ENCODE assay signal across 22 cellular contexts in genomic region chrX:54721424-54721823, GRCh38.
A peak's percentile ranks its signal among the peaks of the same experiment; 100 is the strongest.
DNase-seq lines count a peak whose midpoint lies in the region; ATAC-seq, FAIRE-seq and TF ChIP-seq lines count a peak whose summit lies in the region.
"Had no signal": no experiment of that assay in that cellular context is flagged by ENCODE, and none has a peak within 500 bp of the region (broad histone marks: within the 10 kb centered on the region; RNA-seq: fewer than 3 reads in every experiment).

No MANE protein-coding gene starts in this region.

- H4K20me1 ChIP-seq in HCT116 (ENCODE audit: insufficient read depth) (no peaks in the 10 kb centered on the region), smooth muscle cell (ENCODE audit: low read depth) (no peaks in the 10 kb centered on the region)

- H3K4me2 ChIP-seq in A549, result no peak overlapping the region
- peak overlapping the region; percentile 55 for H3K4me2 ChIP-seq in HCT116 (ENCODE audit: low read length)
- H3K4me2 ChIP-seq in smooth muscle cell, result no peak overlapping the region

- no peaks in the 10 kb centered on the region for H3K9me3 ChIP-seq in A549
- H3K9me3 ChIP-seq in HCT116 (ENCODE audit: control insufficient read depth in 1 of 2, insufficient read depth in 1 of 2, low read depth in 1 of 2, low read length in 2 of 2), result no peaks in the 10 kb centered on the region
- no peaks in the 10 kb centered on the region for H3K9me3 ChIP-seq in smooth muscle cell (replicated peaks; ENCODE audit: low read depth)
- H3K9me3 ChIP-seq: adrenal gland, HAP-1 had no signal

- H3K79me2 ChIP-seq in HCT116 (ENCODE audit: insufficient read depth, low read length), result no peaks in the 10 kb centered on the region
- no peaks in the 10 kb centered on the region for H3K79me2 ChIP-seq in smooth muscle cell (ENCODE audit: low read depth)

- H3K36me3 ChIP-seq in HCT116 (ENCODE audit: control insufficient read depth in 1 of 2, insufficient read depth in 2 of 2, low read length in 2 of 2) (no peaks in the 10 kb centered on the region), smooth muscle cell (ENCODE audit: low read depth) (no peaks in the 10 kb centered on the region)
- H3K36me3 ChIP-seq: adrenal gland, HAP-1 had no signal

- TF ChIP-seq POLR2A in A549 (IDR thresholded peaks at IDR 0.05; ENCODE audit: low read length), result no peak
- no peak for TF ChIP-seq POLR2A in HCT116 (IDR thresholded peaks at IDR 0.05; ENCODE audit: borderline replicate concordance, extremely low read depth, insufficient read depth, insufficient read length)

- H3K9ac ChIP-seq in HCT116 (ENCODE audit: low read length), result no peak overlapping the region
- H3K9ac ChIP-seq in smooth muscle cell (ENCODE audit: low read depth), result no peak overlapping the region

- no peaks in the 10 kb centered on the region for H3K4me1 ChIP-seq in A549
- peaks cover 0 to 15% of the 10 kb centered on the region in 2 experiments; a peak in 2 of 4 replicates for H3K4me1 ChIP-seq in HCT116 (ENCODE audit: control insufficient read depth in 1 of 2, insufficient read depth in 2 of 2, low read length in 2 of 2)
- H3K4me1 ChIP-seq in smooth muscle cell (ENCODE audit: low read depth), result no peaks in the 10 kb centered on the region
- H3K4me1 ChIP-seq: adrenal gland, HAP-1 had no signal

- CTCF ChIA-PET in A549 (lab: Yijun Ruan, JAX), result no interaction called here
- CTCF ChIA-PET in HCT116 (lab: Charles Lee), result interaction anchor here (1.0 kb wide), 1 partner anchor 79 kb away, joined by 3 read pairs; no protein-coding TSS in a partner anchor

- peak; percentile 65 for FAIRE-seq in A549 (lab: Jason Lieb, UNC)
- FAIRE-seq: HepG2 had no signal

- H3K27ac ChIP-seq in A549, result 0 out of 6 replicates have a peak overlapping the region, but pooled peaks of 1 of the 2 experiments have one; percentile 11
- H3K27ac ChIP-seq in HCT116 (ENCODE audit: low read depth, low read length), result no peak overlapping the region
- H3K27ac ChIP-seq in smooth muscle cell (ENCODE audit: low read depth), result no peak overlapping the region
- H3K27ac ChIP-seq: adrenal gland had no signal

- 4% methylated on average over 4 of the region's 4 CpGs for WGBS in A549 (ENCODE audit: missing lambda C conversion rate)
- 69% methylated on average over 4 of the region's 4 CpGs for WGBS in smooth muscle cell (ENCODE audit: low lambda C conversion rate)

- DNase-seq in A549 (ENCODE audit: low read depth in 1 of 2, low spot score in 1 of 2), result peak; percentile 6 to 51
- DNase-seq in HCT116 (ENCODE audit: low read depth, low spot score), result peak; percentile 38
- DNase-seq in RPMI7951 (ENCODE audit: low read depth), result peak; percentile 37
- DNase-seq in NCI-H446 treated with DMSO at 0.1 percent for 48 hours (lab: John Stamatoyannopoulos, UW), result no peak
- no peak for DNase-seq in smooth muscle cell (lab: John Stamatoyannopoulos, UW; ENCODE audit: unreplicated experiment)
- DNase-seq: activated CD4-positive, alpha-beta memory T cell treated with anti-CD3 and anti-CD28 coated beads, Interleukin-2, amount 10 ng/mL, durations not matched to agents 7 days and 5 days; activated gamma-delta T cell treated with Interleukin-2 at 50 U/mL for 16 hours; activated T-cell treated with anti-CD3 and anti-CD28 coated beads for 4 hours; adrenal gland; CD4-positive, alpha-beta memory T cell; DND-41; NCI-H1436; NCI-H774; OCI-M1; T1000 had no signal

- H3K9me2 ChIP-seq in HCT116 (ENCODE audit: insufficient read depth), result no peaks in the 10 kb centered on the region

- H3F3A ChIP-seq in smooth muscle cell (ENCODE audit: low read depth), result no peaks in the 10 kb centered on the region

- TF ChIP-seq RAD21 in A549 (conservative IDR thresholded peaks at IDR 0.05 in 1 of 2, IDR thresholded peaks at IDR 0.05 in 1 of 2) (no peak), HCT116 (IDR thresholded peaks at IDR 0.05; ENCODE audit: low read depth) (no peak)

- TF ChIP-seq EP300 in A549 (IDR thresholded peaks at IDR 0.05), result no peak

- H2AFZ ChIP-seq in HCT116 (ENCODE audit: low read depth, low read length, poor library complexity, severe bottlenecking) (peak overlapping the region; percentile 74), smooth muscle cell (ENCODE audit: low read depth) (no peak overlapping the region)

- ATAC-seq in A549 (peak; percentile 72 to 83; a peak in 5 of 6 replicates), HCT116 (peak; percentile 88), esophagus mucosa (peak; percentile 88), HG02973 (IDR thresholded peaks at IDR 0.05; ENCODE audit: unreplicated experiment) (no peak), GM18861 (IDR thresholded peaks at IDR 0.05; ENCODE audit: unreplicated experiment) (no peak)
- ATAC-seq: HepG2; sciatic nerve; stimulated activated effector memory CD8-positive, alpha-beta T cell treated with anti-CD3 and anti-CD28 coated beads, Interleukin-12 subunit alpha, Interleukin-12 subunit beta, amount 100 ng/mL, for 72 hours had no signal

- no peak overlapping the region for H3K4me3 ChIP-seq in A549
- no peak overlapping the region for H3K4me3 ChIP-seq in HCT116 (replicated peaks in 1 of 2; ENCODE audit: low read depth in 1 of 2, low read length in 2 of 2)
- no peak overlapping the region for H3K4me3 ChIP-seq in smooth muscle cell
- H3K4me3 ChIP-seq: adrenal gland, HAP-1 had no signal

- RAD21 ChIA-PET in HCT116 (lab: Charles Lee; ENCODE audit: low non-redundant PET in 1 of 2, low total read pairs in 2 of 2, uncharacterized antibody in 2 of 2, unreplicated experiment in 2 of 2), result no interaction called here

- TF ChIP-seq CTCF in A549 (IDR thresholded peaks at IDR 0.05), result no peak
- TF ChIP-seq CTCF in HCT116 (IDR thresholded peaks at IDR 0.05 in 2 of 3, conservative IDR thresholded peaks at IDR 0.05 in 1 of 3; ENCODE audit: borderline replicate concordance in 1 of 3, insufficient read depth in 1 of 3, low read depth in 2 of 3, low read length in 2 of 3), result no peak
- no peak for TF ChIP-seq CTCF in smooth muscle cell (IDR thresholded peaks at IDR 0.05; ENCODE audit: borderline replicate concordance, insufficient read depth, poor library complexity, severe bottlenecking)

- POLR2A ChIA-PET in A549 (lab: Yijun Ruan, JAX) (no interaction called here), HCT116 (lab: Charles Lee) (no interaction called here)

- intact Hi-C loops in HCT116 (cut with micrococcal nuclease), result no loop called here

- BruUV-seq in HCT116 (replicated peaks; lab: Mats Ljungman, UMichigan), result no TSS peak

- H3K27me3 ChIP-seq in HCT116 (ENCODE audit: insufficient read depth, low read length) (no peaks in the 10 kb centered on the region), smooth muscle cell (ENCODE audit: low read depth) (no peaks in the 10 kb centered on the region)

TF ChIP-seq in A549, 52 proteins besides CTCF, POLR2A, EP300 and RAD21:
- TF ChIP-seq CBX8 (IDR thresholded peaks at IDR 0.05) (no peak), FOSL2 (IDR thresholded peaks at IDR 0.05) (no peak), FOSL2 (CRISPR knock-in tag; IDR thresholded peaks at IDR 0.05) (peak; percentile 45)

TF ChIP-seq in HCT116, 20 proteins besides CTCF, POLR2A, EP300 and RAD21:
- TF ChIP-seq JUND (IDR thresholded peaks at IDR 0.05) (peak; percentile 75), CBX3 (IDR thresholded peaks at IDR 0.05; ENCODE audit: low read depth) (peak; percentile 30; the same call in 1 of the 2 replicates), FOSL1 (IDR thresholded peaks at IDR 0.05; ENCODE audit: low read depth) (peak; percentile 78), ELF1 (IDR thresholded peaks at IDR 0.05; ENCODE audit: borderline replicate concordance, low read depth) (peak; percentile 46), REST (IDR thresholded peaks at IDR 0.05; ENCODE audit: low read depth) (no peak), ZFX (IDR thresholded peaks at IDR 0.05) (no peak), CEBPB (IDR thresholded peaks at IDR 0.05; ENCODE audit: low read depth) (peak; percentile 20; the same call in 1 of the 2 replicates), SRF (IDR thresholded peaks at IDR 0.05; ENCODE audit: low read depth) (0 out of 2 replicates have a peak, but pooled peaks have one; percentile 20), SP1 (IDR thresholded peaks at IDR 0.05; ENCODE audit: low read depth) (peak; percentile 49; the same call in 1 of the 2 replicates)
TF ChIP-seq in HCT116: peak in this region for 7.

Comparison
In these comparisons a context has a peak if more than half of its experiments do, and no peak if none do; other contexts are left out.
1. ATAC-seq: peak in A549 (2 of 2), HCT116 (single experiment) and esophagus mucosa (single experiment); none in HG02973 (single experiment) and GM18861 (single experiment).
2. DNase-seq: peak in A549 (2 of 2), HCT116 (single experiment) and RPMI7951 (single experiment); none in NCI-H446 treated with DMSO at 0.1 percent for 48 hours (single experiment) and smooth muscle cell (single experiment).
3. Of the 6 proteins assayed by ChIP-seq in both A549 and HCT116: peak only in A549: none; only in HCT116: CEBPB; in both: none; in neither: 5.